32 cellular contexts compared by ENCODE assay signal in the genomic region with DNA sequence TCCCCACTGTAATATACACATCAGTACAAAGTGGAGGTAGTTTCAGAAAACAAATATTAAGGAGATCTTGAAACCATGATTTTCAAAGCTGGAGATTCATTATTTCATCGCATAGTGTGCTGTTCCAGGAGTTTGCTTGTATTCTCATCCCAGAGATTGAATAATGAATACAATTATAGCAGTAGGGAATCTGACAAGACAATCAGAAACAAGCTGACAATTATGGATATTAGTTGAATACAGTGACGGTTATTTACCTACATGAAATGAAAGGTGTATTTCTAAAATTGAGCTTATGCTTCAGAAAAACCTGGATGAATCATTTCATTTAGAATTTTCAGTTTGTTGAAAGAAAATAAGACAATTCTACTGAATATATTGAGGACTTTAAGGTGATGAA.
"Had no signal": no experiment of that assay in that cellular context is flagged by ENCODE, and none has a peak within 500 bp of the region (broad histone marks: within the 10 kb centered on the region; RNA-seq: fewer than 3 reads in every experiment).

No MANE protein-coding gene starts in this region.

- H3K27ac Mint-ChIP-seq: activated B cell treated with CpG ODN at 0.5 μM for 24 hours; activated CD4-positive, alpha-beta memory T cell treated with anti-CD3 and anti-CD28 coated beads for 36 hours; activated CD4-positive, alpha-beta T cell treated with anti-CD3 and anti-CD28 coated beads for 36 hours; activated CD4-positive, alpha-beta T cell treated with anti-CD3 and anti-CD28 coated beads, Interleukin-2, amount 10 ng/mL, durations not matched to agents 24 days and 14 days; activated CD8-positive, alpha-beta memory T cell treated with anti-CD3 and anti-CD28 coated beads, Interleukin-2, amount 10 ng/mL, durations not matched to agents 7 days and 5 days; activated CD8-positive, alpha-beta T cell treated with anti-CD3 and anti-CD28 coated beads, Interleukin-2, amount 10 ng/mL, durations not matched to agents 7 days and 5 days; activated naive CD4-positive, alpha-beta T cell treated with anti-CD3 and anti-CD28 coated beads for 36 hours; activated naive CD4-positive, alpha-beta T cell treated with anti-CD3 and anti-CD28 coated beads, Interleukin-2, amount 50 U/mL, for 24 hours; activated naive CD8-positive, alpha-beta T cell treated with anti-CD3 and anti-CD28 coated beads for 36 hours; activated naive CD8-positive, alpha-beta T cell treated with anti-CD3 and anti-CD28 coated beads, Interleukin-2, amount 50 U/mL, for 24 hours; activated T-helper 1 cell treated with anti-CD3 and anti-CD28 coated beads, Interleukin-12 subunit alpha, Interleukin-12 subunit beta, Interleukin-2, Interleukin-4 antibody, amounts not matched to agents 30 ng/mL and 10 ng/mL and 1 ng/mL, durations not matched to agents 14 hours and 24 hours and 36 hours; activated T-helper 2 cell treated with anti-CD3 and anti-CD28 coated beads, Interferon-gamma antibody, Interleukin-2, Interleukin-4, amounts not matched to agents 10 μg/mL and 5 μg/mL and 100 μg/mL, durations not matched to agents 14 hours and 24 hours and 36 hours; T-helper 2 cell treated with Interferon-gamma antibody and Interleukin-4, amounts not matched to agents 5 μg/mL and 100 μg/mL, for 36 hours had no signal

- H3K27ac ChIP-seq: adrenal gland, body of pancreas, epithelial cell of prostate, WERI-Rb-1 had no signal

- H3K36me3 Mint-ChIP-seq: activated CD4-positive, alpha-beta memory T cell treated with anti-CD3 and anti-CD28 coated beads for 36 hours; activated CD8-positive, alpha-beta memory T cell treated with anti-CD3 and anti-CD28 coated beads, Interleukin-2, amount 10 ng/mL, durations not matched to agents 7 days and 5 days; activated naive CD4-positive, alpha-beta T cell treated with anti-CD3 and anti-CD28 coated beads, Interleukin-2, amount 50 U/mL, for 24 hours; activated naive CD8-positive, alpha-beta T cell treated with anti-CD3 and anti-CD28 coated beads for 36 hours had no signal

- H3K27me3 Mint-ChIP-seq: activated B cell treated with CpG ODN at 0.5 μM for 24 hours; activated CD4-positive, alpha-beta memory T cell treated with anti-CD3 and anti-CD28 coated beads for 36 hours; activated CD4-positive, alpha-beta T cell treated with anti-CD3 and anti-CD28 coated beads for 36 hours; activated CD4-positive, alpha-beta T cell treated with anti-CD3 and anti-CD28 coated beads, Interleukin-2, amount 10 ng/mL, durations not matched to agents 24 days and 14 days; activated CD8-positive, alpha-beta memory T cell treated with anti-CD3 and anti-CD28 coated beads, Interleukin-2, amount 10 ng/mL, durations not matched to agents 7 days and 5 days; activated naive CD4-positive, alpha-beta T cell treated with anti-CD3 and anti-CD28 coated beads, Interleukin-2, amount 50 U/mL, for 24 hours; activated naive CD8-positive, alpha-beta T cell treated with anti-CD3 and anti-CD28 coated beads for 36 hours had no signal

- DNase-seq: activated B cell treated with CpG ODN at 0.5 μM for 24 hours; activated CD4-positive, alpha-beta memory T cell treated with anti-CD3 and anti-CD28 coated beads for 36 hours; activated CD4-positive, alpha-beta T cell treated with anti-CD3 and anti-CD28 coated beads for 36 hours; activated CD4-positive, alpha-beta T cell treated with anti-CD3 and anti-CD28 coated beads, Interleukin-2, amount 10 ng/mL, durations not matched to agents 24 days and 14 days; activated CD4-positive, CD25-positive, alpha-beta regulatory T cell treated with anti-CD3 and anti-CD28 coated beads, Interleukin-2, amount 50 U/mL, for 72 hours; activated CD8-positive, alpha-beta memory T cell treated with anti-CD3 and anti-CD28 coated beads, Interleukin-2, amount 10 ng/mL, durations not matched to agents 7 days and 5 days; activated CD8-positive, alpha-beta memory T cell treated with anti-CD3 and anti-CD28 coated beads, Interleukin-2, amount 50 U/mL, for 4 hours; activated CD8-positive, alpha-beta T cell treated with anti-CD3 and anti-CD28 coated beads, Interleukin-2, amount 10 ng/mL, durations not matched to agents 7 days and 5 days; activated effector memory CD4-positive, alpha-beta T cell treated with anti-CD3 and anti-CD28 coated beads, Interleukin-2, amount 50 U/mL, for 16 hours; activated naive CD4-positive, alpha-beta T cell treated with anti-CD3 and anti-CD28 coated beads for 36 hours; activated naive CD8-positive, alpha-beta T cell treated with anti-CD3 and anti-CD28 coated beads for 36 hours; activated naive CD8-positive, alpha-beta T cell treated with anti-CD3 and anti-CD28 coated beads, Interleukin-2, amount 50 U/mL, for 24 hours; activated T-cell treated with anti-CD3 and anti-CD28 coated beads, Interleukin-2, amount 50 U/mL, for 1 hour; activated T-cell treated with anti-CD3 and anti-CD28 coated beads, Interleukin-2, amount 50 U/mL, for 48 hours; adrenal gland; amygdala; aorta; body of pancreas; caudate nucleus; cortex of kidney; dermis blood vessel endothelial cell; effector CD4-positive, alpha-beta T cell; foreskin fibroblast; head of caudate nucleus; hippocampal formation; T1000; WERI-Rb-1 had no signal

- H3K36me3 ChIP-seq: adrenal gland, WERI-Rb-1 had no signal

- H3K4me3 Mint-ChIP-seq: activated B cell treated with CpG ODN at 0.5 μM for 24 hours; activated CD4-positive, alpha-beta memory T cell treated with anti-CD3 and anti-CD28 coated beads for 36 hours; activated CD4-positive, alpha-beta T cell treated with anti-CD3 and anti-CD28 coated beads for 36 hours; activated CD4-positive, alpha-beta T cell treated with anti-CD3 and anti-CD28 coated beads, Interleukin-2, amount 10 ng/mL, durations not matched to agents 24 days and 14 days; activated CD8-positive, alpha-beta memory T cell treated with anti-CD3 and anti-CD28 coated beads, Interleukin-2, amount 10 ng/mL, durations not matched to agents 7 days and 5 days; activated CD8-positive, alpha-beta T cell treated with anti-CD3 and anti-CD28 coated beads, Interleukin-2, amount 10 ng/mL, durations not matched to agents 7 days and 5 days; activated naive CD4-positive, alpha-beta T cell treated with anti-CD3 and anti-CD28 coated beads for 36 hours; activated naive CD4-positive, alpha-beta T cell treated with anti-CD3 and anti-CD28 coated beads, Interleukin-2, amount 50 U/mL, for 24 hours; activated naive CD8-positive, alpha-beta T cell treated with anti-CD3 and anti-CD28 coated beads for 36 hours; activated naive CD8-positive, alpha-beta T cell treated with anti-CD3 and anti-CD28 coated beads, Interleukin-2, amount 50 U/mL, for 24 hours; activated T-helper 1 cell treated with anti-CD3 and anti-CD28 coated beads, Interleukin-12 subunit alpha, Interleukin-12 subunit beta, Interleukin-2, Interleukin-4 antibody, amounts not matched to agents 30 ng/mL and 10 ng/mL and 1 ng/mL, durations not matched to agents 14 hours and 24 hours and 36 hours; T-helper 2 cell treated with Interferon-gamma antibody and Interleukin-4, amounts not matched to agents 5 μg/mL and 100 μg/mL, for 36 hours had no signal

- H3K9me3 ChIP-seq: adrenal gland, body of pancreas had no signal

- H3K4me1 ChIP-seq: adrenal gland, body of pancreas had no signal

- ATAC-seq: activated CD4-positive, alpha-beta T cell treated with anti-CD3 and anti-CD28 coated beads for 36 hours; activated CD8-positive, alpha-beta memory T cell treated with anti-CD3 and anti-CD28 coated beads, Interleukin-2, amount 10 ng/mL, durations not matched to agents 7 days and 5 days; activated CD8-positive, alpha-beta T cell treated with anti-CD3 and anti-CD28 coated beads, Interleukin-2, amount 10 ng/mL, durations not matched to agents 7 days and 5 days; activated naive CD8-positive, alpha-beta T cell treated with anti-CD3 and anti-CD28 coated beads, Interleukin-2, amount 50 U/mL, for 24 hours; body of pancreas had no signal

- H3K4me3 ChIP-seq: adrenal gland, body of pancreas had no signal

- H3K27me3 ChIP-seq: adrenal gland, body of pancreas had no signal

- H3K4me1 Mint-ChIP-seq: activated B cell treated with CpG ODN at 0.5 μM for 24 hours; activated CD4-positive, alpha-beta T cell treated with anti-CD3 and anti-CD28 coated beads for 36 hours; activated CD4-positive, alpha-beta T cell treated with anti-CD3 and anti-CD28 coated beads, Interleukin-2, amount 10 ng/mL, durations not matched to agents 24 days and 14 days; activated CD8-positive, alpha-beta memory T cell treated with anti-CD3 and anti-CD28 coated beads, Interleukin-2, amount 10 ng/mL, durations not matched to agents 7 days and 5 days; activated naive CD4-positive, alpha-beta T cell treated with anti-CD3 and anti-CD28 coated beads, Interleukin-2, amount 50 U/mL, for 24 hours; activated naive CD8-positive, alpha-beta T cell treated with anti-CD3 and anti-CD28 coated beads for 36 hours; activated naive CD8-positive, alpha-beta T cell treated with anti-CD3 and anti-CD28 coated beads, Interleukin-2, amount 50 U/mL, for 24 hours had no signal
